ENCODE assay signal across 10 cellular contexts in genomic region chr11:122784325-122785155, GRCh38. TPM values are rescaled to one million over a fixed set of nuclear protein-coding genes. Genes with fewer than 3 reads are reported as not detected.
A peak's percentile ranks its signal among the peaks of the same experiment; 100 is the strongest.
DNase-seq lines count a peak whose midpoint lies in the region; ATAC-seq, FAIRE-seq and TF ChIP-seq lines count a peak whose summit lies in the region.
"Had no signal": no experiment of that assay in that cellular context is flagged by ENCODE, and none has a peak within 500 bp of the region (broad histone marks: within the 10 kb centered on the region; RNA-seq: fewer than 3 reads in every experiment).

No MANE protein-coding gene starts in this region.

- H3K9me3 ChIP-seq in thoracic aorta, result no peaks in the 10 kb centered on the region

- no peak for FAIRE-seq in frontal cortex (lab: Jason Lieb, UNC)

- H3K4me1 ChIP-seq in thoracic aorta (ENCODE audit: control insufficient read depth in 1 of 2, low read depth in 2 of 2), result peaks cover 4 to 23% of the 10 kb centered on the region in 2 donors

- peaks cover 71 to 90% of the 10 kb centered on the region in 2 donors for H3K36me3 Mint-ChIP-seq in CD14-positive monocyte

- intact Hi-C loops in CD14-positive monocyte (cut with micrococcal nuclease), result loop anchor here in 1 of 2 donors (5.0 kb wide), 1 partner anchor 157 kb away; no protein-coding TSS in a partner anchor

- DNase-seq in HS-27A (ENCODE audit: low read depth), result peak; percentile 11
- peak; percentile 91 for DNase-seq in brain pericyte (ENCODE audit: low read depth, low spot score)
- peak; percentile 81 for DNase-seq in islet precursor cell
- DNase-seq in thoracic aorta (ENCODE audit: low spot score), result peak; percentile 20
- no peak for DNase-seq in NCI-H446 treated with DMSO at 0.1 percent for 48 hours (lab: John Stamatoyannopoulos, UW)
- DNase-seq in CD14-positive monocyte (ENCODE audit: low spot score), result no peak
- no peak for DNase-seq in frontal cortex (ENCODE audit: low spot score in 2 of 2)
- DNase-seq: H7, NCI-H510A had no signal

- H3K4me1 Mint-ChIP-seq in CD14-positive monocyte, result peaks cover 13% of the 10 kb centered on the region

- no peaks in the 10 kb centered on the region for H3K9me3 Mint-ChIP-seq in CD14-positive monocyte

- H3K27me3 Mint-ChIP-seq in CD14-positive monocyte (ENCODE audit: low read depth in 3 of 3), result peaks cover 0 to 4% (median 0%) of the 10 kb centered on the region in 3 donors

- TF ChIP-seq CTCF in thoracic aorta (IDR thresholded peaks at IDR 0.05), result no peak
- TF ChIP-seq CTCF in CD14-positive monocyte (IDR thresholded peaks at IDR 0.05), result no peak

- peak overlapping the region; percentile 1 for H3K4me3 ChIP-seq in thoracic aorta

- ATAC-seq in thoracic aorta (ENCODE audit: insufficient number of reproducible peaks, low FRiP score, low read depth) (peak; percentile 14), GM19328 (IDR thresholded peaks at IDR 0.05; ENCODE audit: unreplicated experiment) (no peak)

- H3K36me3 ChIP-seq in thoracic aorta, result no peaks in the 10 kb centered on the region

- H3K27me3 ChIP-seq in thoracic aorta (replicated peaks; ENCODE audit: insufficient read depth), result no peaks in the 10 kb centered on the region

- no peak overlapping the region for H3K4me3 Mint-ChIP-seq in CD14-positive monocyte

- H3K27ac ChIP-seq in thoracic aorta, result peak overlapping the region; percentile 38 to 42

- H3K27ac Mint-ChIP-seq in CD14-positive monocyte, result no peak overlapping the region

RNA-seq across cellular contexts. Expression of gene CRTAM, which starts 53.8 kb away (rescaled TPM):
- total RNA-seq in thoracic aorta (under 1 TPM in 1 of 2 donors, not detected in 1; 0.27 TPM), frontal cortex (0.41 TPM)
- polyA plus RNA-seq in CD14-positive monocyte, result 1 to 10 TPM; 5.2 to 5.5 TPM

Comparison
In these comparisons a context has a peak if more than half of its experiments do, and no peak if none do; other contexts are left out.
1. DNase-seq: peak in HS-27A (single experiment), brain pericyte (single experiment), islet precursor cell (single experiment) and thoracic aorta (single experiment); none in NCI-H446 treated with DMSO at 0.1 percent for 48 hours (single experiment), CD14-positive monocyte (single experiment) and frontal cortex (0 of 2).